8 cellular contexts compared by ENCODE assay signal in genomic region chr17:67993998-67994361, GRCh38. TPM values are rescaled to one million over a fixed set of nuclear protein-coding genes. Genes with fewer than 3 reads are reported as not detected.
DNase-seq lines count a peak whose midpoint lies in the region; ATAC-seq and TF ChIP-seq lines count a peak whose summit lies in the region.

No MANE protein-coding gene starts in this region.

- 3 to 8% methylated on average over 10 to 20 of the region's 21 CpGs for WGBS in endodermal cell (ENCODE audit: insufficient coverage in 1 of 2, insufficient read length in 1 of 2), 2 experiments

- H3K27ac ChIP-seq in CD4-positive, CD25-positive, alpha-beta regulatory T cell (ENCODE audit: insufficient read depth, low read length, poor library complexity, severe bottlenecking), result no peak overlapping the region
- H3K27ac ChIP-seq in Peyer's patch (peak overlapping the region; percentile 87 to 99 (median 94)), endodermal cell (ENCODE audit: low read depth, low read length) (peak overlapping the region; percentile 71)

- peak overlapping the region; percentile 78 to 91 (median 85) for H3K4me3 Mint-ChIP-seq in CD4-positive, CD25-positive, alpha-beta regulatory T cell
- peak overlapping the region; percentile 88 for H3K4me3 Mint-ChIP-seq in endodermal cell
- peak overlapping the region; percentile 94 for H3K4me3 Mint-ChIP-seq in natural killer cell treated with Interleukin-12 subunit alpha and Interleukin-12 subunit beta and Interleukin-15 and Interleukin-18, amount 100 ng/mL, for 72 hours

- H3K9me3 ChIP-seq in CD4-positive, CD25-positive, alpha-beta regulatory T cell (ENCODE audit: control insufficient read depth in 2 of 2, low read length in 2 of 2), result no peaks in the 10 kb centered on the region
- H3K9me3 ChIP-seq in Peyer's patch (no peaks in the 10 kb centered on the region), endodermal cell (ENCODE audit: control insufficient read depth, low read length) (no peaks in the 10 kb centered on the region)

- H3K27me3 ChIP-seq in CD4-positive, CD25-positive, alpha-beta regulatory T cell (ENCODE audit: control insufficient read depth, insufficient read depth, low read length), result peaks cover 4% of the 10 kb centered on the region
- H3K27me3 ChIP-seq in Peyer's patch (no peaks in the 10 kb centered on the region), endodermal cell (ENCODE audit: control insufficient read depth, insufficient read depth, low read length, poor library complexity, severe bottlenecking) (peaks cover 25% of the 10 kb centered on the region)

- H3K9me3 Mint-ChIP-seq in CD4-positive, CD25-positive, alpha-beta regulatory T cell, result peaks cover 0 to 8% (median 0%) of the 10 kb centered on the region in 7 donors
- no peaks in the 10 kb centered on the region for H3K9me3 Mint-ChIP-seq in endodermal cell
- H3K9me3 Mint-ChIP-seq in natural killer cell treated with Interleukin-12 subunit alpha and Interleukin-12 subunit beta and Interleukin-15 and Interleukin-18, amount 100 ng/mL, for 72 hours, result no peaks in the 10 kb centered on the region

- no peak overlapping the region for H3K4me3 ChIP-seq in CD4-positive, CD25-positive, alpha-beta regulatory T cell (ENCODE audit: low read depth, low read length)
- peak overlapping the region; percentile 61 to 91 (median 80) for H3K4me3 ChIP-seq in Peyer's patch
- H3K4me3 ChIP-seq in endodermal cell (ENCODE audit: low read length), result peak overlapping the region; percentile 82

- TF ChIP-seq CTCF in Peyer's patch (IDR thresholded peaks at IDR 0.05), result no peak
- TF ChIP-seq CTCF in endodermal cell (conservative IDR thresholded peaks at IDR 0.05), result no peak

- H3K4me1 Mint-ChIP-seq in CD4-positive, CD25-positive, alpha-beta regulatory T cell, result peaks cover 12 to 33% (median 23%) of the 10 kb centered on the region in 4 donors
- peaks cover 24% of the 10 kb centered on the region for H3K4me1 Mint-ChIP-seq in endodermal cell
- H3K4me1 Mint-ChIP-seq in natural killer cell treated with Interleukin-12 subunit alpha and Interleukin-12 subunit beta and Interleukin-15 and Interleukin-18, amount 100 ng/mL, for 72 hours (ENCODE audit: low read depth in 2 of 2), result peaks cover 30 to 34% of the 10 kb centered on the region in 2 donors

- no peak for ATAC-seq in CD4-positive, CD25-positive, alpha-beta regulatory T cell (ENCODE audit: low read depth in 2 of 2)
- ATAC-seq in GM21529 (IDR thresholded peaks at IDR 0.05; ENCODE audit: unreplicated experiment), result peak; percentile 11
- ATAC-seq in natural killer cell treated with Interleukin-12 subunit alpha and Interleukin-12 subunit beta and Interleukin-15 and Interleukin-18, amount 100 ng/mL, for 72 hours, result no peak

- H3K36me3 Mint-ChIP-seq in CD4-positive, CD25-positive, alpha-beta regulatory T cell, result no peaks in the 10 kb centered on the region
- H3K36me3 Mint-ChIP-seq in endodermal cell (ENCODE audit: low read depth), result peaks cover 2% of the 10 kb centered on the region
- no peaks in the 10 kb centered on the region for H3K36me3 Mint-ChIP-seq in natural killer cell treated with Interleukin-12 subunit alpha and Interleukin-12 subunit beta and Interleukin-15 and Interleukin-18, amount 100 ng/mL, for 72 hours

- peak; percentile 3 to 31 for TF ChIP-seq POLR2A in Peyer's patch (IDR thresholded peaks at IDR 0.05)

- peak overlapping the region; percentile 47 for H3K9ac ChIP-seq in endodermal cell (ENCODE audit: extremely low read depth, low read length, poor library complexity, severe bottlenecking)

- H3K27ac Mint-ChIP-seq in CD4-positive, CD25-positive, alpha-beta regulatory T cell, result peak overlapping the region in 2 of 3 donors; percentile 25 to 48
- peak overlapping the region; percentile 58 for H3K27ac Mint-ChIP-seq in endodermal cell
- H3K27ac Mint-ChIP-seq in natural killer cell treated with Interleukin-12 subunit alpha and Interleukin-12 subunit beta and Interleukin-15 and Interleukin-18, amount 100 ng/mL, for 72 hours, result peak overlapping the region; percentile 79 to 92

- H3K4me1 ChIP-seq in CD4-positive, CD25-positive, alpha-beta regulatory T cell (ENCODE audit: control insufficient read depth, insufficient read depth, low read length, poor library complexity, severe bottlenecking), result peaks cover 31% of the 10 kb centered on the region
- H3K4me1 ChIP-seq in Peyer's patch (peaks cover 0 to 24% (median 2%) of the 10 kb centered on the region in 4 donors), endodermal cell (ENCODE audit: control insufficient read depth, insufficient read depth, low read length) (peaks cover 4% of the 10 kb centered on the region)

- peaks cover 46% of the 10 kb centered on the region for H3K27me3 Mint-ChIP-seq in CD4-positive, CD25-positive, alpha-beta regulatory T cell
- peaks cover 34% of the 10 kb centered on the region for H3K27me3 Mint-ChIP-seq in endodermal cell (ENCODE audit: insufficient read depth)
- H3K27me3 Mint-ChIP-seq in natural killer cell treated with Interleukin-12 subunit alpha and Interleukin-12 subunit beta and Interleukin-15 and Interleukin-18, amount 100 ng/mL, for 72 hours, result peaks cover 16 to 19% of the 10 kb centered on the region in 2 donors

- no peaks in the 10 kb centered on the region for H3K36me3 ChIP-seq in CD4-positive, CD25-positive, alpha-beta regulatory T cell (ENCODE audit: control insufficient read depth, insufficient read depth, low read length)
- H3K36me3 ChIP-seq in Peyer's patch, result no peaks in the 10 kb centered on the region
- H3K36me3 ChIP-seq in endodermal cell (ENCODE audit: control insufficient read depth, insufficient read depth, low read length), result no peaks in the 10 kb centered on the region

- DNase-seq in CD4-positive, CD25-positive, alpha-beta regulatory T cell, result no peak
- DNase-seq in Peyer's patch (no peak), endodermal cell (no peak), DMS114 treated with DMSO at 0.1 percent for 48 hours (lab: John Stamatoyannopoulos, UW; ENCODE audit: unreplicated experiment) (no peak), UCSD-AML1 (lab: John Stamatoyannopoulos, UW; ENCODE audit: unreplicated experiment) (no peak), mucosa of gallbladder (ENCODE audit: low spot score) (no peak)
- DNase-seq in natural killer cell treated with Interleukin-12 subunit alpha and Interleukin-12 subunit beta and Interleukin-15 and Interleukin-18, amount 100 ng/mL, for 72 hours (ENCODE audit: low spot score), result no peak

RNA-seq across cellular contexts. Expression of gene C17orf58, which starts 2.3 kb away (rescaled TPM):
- 1.2 TPM for total RNA-seq in CD4-positive, CD25-positive, alpha-beta regulatory T cell
- 1 to 10 TPM in 2 of 4 donors, under 1 TPM in 2; 0.42 to 2.3 (median 1.3) TPM for polyA plus RNA-seq in CD4-positive, CD25-positive, alpha-beta regulatory T cell
- total RNA-seq in Peyer's patch (10 to 100 TPM in 2 of 4 donors, 1 to 10 TPM in 2; 5.0 to 13.0 (median 9.5) TPM), endodermal cell (10 to 100 TPM; 14.0 to 14.1 TPM), mucosa of gallbladder (10.0 TPM)
- 24.2 TPM for polyA plus RNA-seq in endodermal cell (2013, experiment 1 of 2)
- 20.7 TPM for polyA plus RNA-seq in endodermal cell (2013, experiment 2 of 2)
- 10 to 100 TPM; 19.2 to 24.6 TPM for total RNA-seq in natural killer cell treated with Interleukin-12 subunit alpha and Interleukin-12 subunit beta and Interleukin-15 and Interleukin-18, amount 100 ng/mL, for 72 hours

RNA-seq across cellular contexts. Expression of gene KPNA2, which starts 41.6 kb away (rescaled TPM):
- 99.3 TPM for total RNA-seq in CD4-positive, CD25-positive, alpha-beta regulatory T cell
- 10 to 100 TPM; 29.4 to 35.4 (median 31.5) TPM for polyA plus RNA-seq in CD4-positive, CD25-positive, alpha-beta regulatory T cell
- total RNA-seq in Peyer's patch (10 to 100 TPM; 11.7 to 21.5 (median 15.2) TPM), endodermal cell (100 to 1,000 TPM; 248 to 310 TPM), mucosa of gallbladder (22.6 TPM)
- 444 TPM for polyA plus RNA-seq in endodermal cell (2013, experiment 1 of 2)
- polyA plus RNA-seq in endodermal cell (2013, experiment 2 of 2), result 412 TPM
- 100 to 1,000 TPM; 172 to 218 TPM for total RNA-seq in natural killer cell treated with Interleukin-12 subunit alpha and Interleukin-12 subunit beta and Interleukin-15 and Interleukin-18, amount 100 ng/mL, for 72 hours
